In the genomic region with DNA sequence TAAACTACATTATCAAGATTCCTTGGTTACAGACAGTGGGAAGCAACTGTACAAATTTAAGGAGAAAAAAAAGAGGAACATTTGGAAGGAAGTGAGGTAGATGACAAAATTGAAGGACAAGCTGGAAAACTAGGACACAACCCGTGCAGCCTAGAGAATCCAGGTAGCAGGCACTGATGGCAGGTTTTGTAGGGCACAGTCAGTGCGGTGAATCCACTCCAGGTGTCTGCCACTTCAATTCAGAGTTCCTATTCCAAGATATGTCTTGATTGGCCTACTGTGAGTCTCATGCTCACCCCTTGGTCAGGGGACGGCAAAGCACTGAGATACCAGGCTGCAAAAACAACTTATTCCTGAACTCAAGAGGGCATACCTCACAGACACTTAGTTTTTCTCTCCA, we compare ENCODE assay signal across 9 cellular contexts.
"Had no signal": no experiment of that assay in that cellular context is flagged by ENCODE, and none has a peak within 500 bp of the region (broad histone marks: within the 10 kb centered on the region; RNA-seq: fewer than 3 reads in every experiment).

No MANE protein-coding gene starts in this region.

- H3K27ac Mint-ChIP-seq: stimulated activated naive CD8-positive, alpha-beta T cell treated with anti-CD3 and anti-CD28 coated beads, Interleukin-15, Interleukin-2, amounts not matched to agents 100 ng/mL and 50 ng/mL, for 24 hours had no signal

- H3K27me3 Mint-ChIP-seq: stimulated activated naive CD8-positive, alpha-beta T cell treated with anti-CD3 and anti-CD28 coated beads, Interleukin-15, Interleukin-2, amounts not matched to agents 100 ng/mL and 50 ng/mL, for 24 hours had no signal

- ATAC-seq: left colon, SK-N-SH treated with all-trans-retinoic acid at 6 μM for 48 hours had no signal

- DNase-seq: activated CD4-positive, CD25-positive, alpha-beta regulatory T cell; activated gamma-delta T cell treated with Interleukin-2 at 50 U/mL for 16 hours; caudate nucleus; effector memory CD4-positive, alpha-beta T cell; left colon; stimulated activated CD4-positive, alpha-beta T cell treated with anti-CD3 and anti-CD28 coated beads, Interleukin-4, amount 100 ng/mL, for 1 hour; stimulated activated CD8-positive, alpha-beta memory T cell treated with anti-CD3 and anti-CD28 coated beads, Interleukin-4, amount 100 ng/mL, for 48 hours had no signal

- H3K9me3 Mint-ChIP-seq: stimulated activated naive CD8-positive, alpha-beta T cell treated with anti-CD3 and anti-CD28 coated beads, Interleukin-15, Interleukin-2, amounts not matched to agents 100 ng/mL and 50 ng/mL, for 24 hours had no signal

- H3K4me3 Mint-ChIP-seq: stimulated activated naive CD8-positive, alpha-beta T cell treated with anti-CD3 and anti-CD28 coated beads, Interleukin-15, Interleukin-2, amounts not matched to agents 100 ng/mL and 50 ng/mL, for 24 hours had no signal
